11 cellular contexts compared by ENCODE assay signal in the genomic region with DNA sequence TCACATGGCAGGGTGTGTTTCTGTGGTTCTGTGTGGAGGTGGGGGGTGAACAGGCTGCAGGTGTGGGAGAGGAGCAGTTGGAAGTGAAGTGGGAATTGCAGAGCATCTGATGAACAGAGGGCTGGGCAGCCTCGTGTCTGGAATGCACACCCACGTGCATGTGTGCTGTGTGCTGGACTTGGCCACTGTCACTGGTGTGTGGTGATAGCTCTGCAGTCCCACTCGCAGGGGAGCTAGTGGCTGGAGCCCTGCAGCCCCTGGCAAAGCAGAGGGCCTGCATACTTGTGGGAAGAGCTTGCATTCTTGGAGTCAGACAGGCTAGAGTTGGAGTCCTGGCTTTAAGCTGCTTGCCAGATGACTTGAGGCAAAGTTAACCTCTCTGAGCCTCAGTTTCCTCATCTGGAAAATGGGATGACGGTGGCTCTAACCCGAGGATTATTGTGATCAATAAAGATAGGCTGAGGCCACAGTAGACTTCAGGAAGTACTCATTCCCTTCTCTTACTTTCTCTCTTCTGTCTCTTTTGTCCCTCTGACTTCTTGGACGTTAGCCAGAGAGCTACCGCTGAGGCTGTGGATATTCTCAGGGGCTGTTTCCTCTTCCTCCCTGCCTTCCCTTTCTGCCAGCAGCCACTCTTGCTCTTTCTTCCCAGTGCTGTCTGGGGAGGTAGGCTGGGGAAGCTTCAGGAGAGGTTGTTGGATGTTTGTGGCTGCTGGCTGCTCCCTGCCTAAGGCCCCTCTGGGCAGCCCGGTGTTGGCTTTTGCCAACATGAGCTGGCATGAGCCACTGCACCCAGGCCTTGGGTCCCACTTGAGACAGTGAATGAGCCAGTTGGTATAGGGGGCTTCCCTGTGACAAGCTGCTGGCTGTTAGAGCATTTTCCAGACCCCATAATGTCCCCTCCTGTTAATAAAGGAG. TPM values are rescaled to one million over a fixed set of nuclear protein-coding genes. Genes with fewer than 3 reads are reported as not detected.
A peak's percentile ranks its signal among the peaks of the same experiment; 100 is the strongest.
DNase-seq lines count a peak whose midpoint lies in the region; ATAC-seq, FAIRE-seq and TF ChIP-seq lines count a peak whose summit lies in the region.
"Had no signal": no experiment of that assay in that cellular context is flagged by ENCODE, and none has a peak within 500 bp of the region (broad histone marks: within the 10 kb centered on the region; RNA-seq: fewer than 3 reads in every experiment).

No MANE protein-coding gene starts in this region.

- FAIRE-seq in GM12891 (lab: Jason Lieb, UNC), result no peak

- peaks cover 4% of the 10 kb centered on the region; the same call in 1 of the 2 replicates for H3K79me2 ChIP-seq in Karpas-422 (ENCODE audit: low read length)

- intact Hi-C loops in body of pancreas (cut with DNase I), result no loop called here

- H3K4me1 ChIP-seq in body of pancreas (peaks cover 45% of the 10 kb centered on the region), Karpas-422 (ENCODE audit: low read length) (peaks cover 19% of the 10 kb centered on the region)
- H3K4me1 ChIP-seq: right lobe of liver had no signal

- H3K9me3 ChIP-seq in body of pancreas (no peaks in the 10 kb centered on the region), Karpas-422 (ENCODE audit: low read length) (no peaks in the 10 kb centered on the region)
- H3K9me3 ChIP-seq: right lobe of liver had no signal

- H2AFZ ChIP-seq in Karpas-422 (ENCODE audit: low read length), result no peak overlapping the region

- H4K20me1 ChIP-seq in Karpas-422 (ENCODE audit: insufficient read depth, low read depth, low read length), result no peaks in the 10 kb centered on the region

- TF ChIP-seq POLR2A in body of pancreas (IDR thresholded peaks at IDR 0.05) (no peak), GM12891 (IDR thresholded peaks at IDR 0.05; ENCODE audit: low read depth, low read length) (no peak)

- H3K27ac ChIP-seq in C4-2B, result peak overlapping the region; percentile 68
- peak overlapping the region in 3 of 4 donors; percentile 3 to 65 (median 60) for H3K27ac ChIP-seq in body of pancreas
- no peak overlapping the region for H3K27ac ChIP-seq in Karpas-422 (ENCODE audit: low read length)
- H3K27ac ChIP-seq: right lobe of liver had no signal

- no peaks in the 10 kb centered on the region for H3K36me3 ChIP-seq in body of pancreas (replicated peaks in 1 of 2; ENCODE audit: insufficient read depth in 1 of 2, low read depth in 2 of 2)
- H3K36me3 ChIP-seq in Karpas-422 (ENCODE audit: insufficient read depth, low read length), result peaks cover 32% of the 10 kb centered on the region

- H3K9me2 ChIP-seq in Karpas-422 (replicated peaks; ENCODE audit: insufficient read depth, low read length), result no peaks in the 10 kb centered on the region

- TF ChIP-seq CTCF in C4-2B (conservative IDR thresholded peaks at IDR 0.05), result no peak
- no peak for TF ChIP-seq CTCF in LNCaP clone FGC (IDR thresholded peaks at IDR 0.05; ENCODE audit: control insufficient read depth, extremely low read depth, insufficient read depth)
- no peak for TF ChIP-seq CTCF in body of pancreas (IDR thresholded peaks at IDR 0.05)

- H3K4me2 ChIP-seq in Karpas-422 (ENCODE audit: low read depth, low read length, poor library complexity, severe bottlenecking), result no peak overlapping the region

- DNase-seq in LNCaP clone FGC (ENCODE audit: low read depth) (peak; percentile 31), body of pancreas (peak; percentile 42 to 53 (median 42)), left lobe of liver (ENCODE audit: low spot score) (no peak), Karpas-422 (no peak), DMS53 (lab: John Stamatoyannopoulos, UW) (no peak), GM12891 (ENCODE audit: insufficient read length, low spot score) (no peak)
- no peak for DNase-seq in stimulated activated CD4-positive, alpha-beta T cell treated with anti-CD3 and anti-CD28 coated beads, Interleukin-4, amount 100 ng/mL, for 24 hours
- DNase-seq: naive B cell, NCI-H1930, right lobe of liver had no signal

- WGBS in body of pancreas, 2 donors, result 35 to 41% methylated on average over 8 of the region's 8 CpGs

- H3K4me3 ChIP-seq in LNCaP clone FGC (ENCODE audit: low read depth, low read length), result no peak overlapping the region
- H3K4me3 ChIP-seq in body of pancreas, result no peak overlapping the region
- H3K4me3 ChIP-seq in Karpas-422 (ENCODE audit: low read length), result no peak overlapping the region
- H3K4me3 ChIP-seq: right lobe of liver had no signal

- no peaks in the 10 kb centered on the region for H3K27me3 ChIP-seq in body of pancreas
- H3K27me3 ChIP-seq in Karpas-422 (ENCODE audit: low read length), result no peaks in the 10 kb centered on the region
- H3K27me3 ChIP-seq: right lobe of liver had no signal

- no peak overlapping the region for H3K9ac ChIP-seq in Karpas-422 (ENCODE audit: low read length)

- ATAC-seq in body of pancreas, result peak; percentile 55
- peak; percentile 13 for ATAC-seq in left lobe of liver

TF ChIP-seq in GM12891, 5 proteins besides CTCF, POLR2A, EP300 and RAD21:
- TF ChIP-seq PAX5 (IDR thresholded peaks at IDR 0.05; ENCODE audit: insufficient read depth, low read length, severe bottlenecking) (no peak), POLR2AphosphoS5 (IDR thresholded peaks at IDR 0.05; ENCODE audit: low read depth, low read length) (no peak), TAF1 (IDR thresholded peaks at IDR 0.05; ENCODE audit: low read depth, low read length) (no peak), POU2F2 (IDR thresholded peaks at IDR 0.05; ENCODE audit: low read depth, low read length) (no peak), SPI1 (IDR thresholded peaks at IDR 0.05; ENCODE audit: low read depth, low read length) (no peak)

RNA-seq across cellular contexts. Expression of gene PSAT1, which starts 18.3 kb away (rescaled TPM):
- 10 to 100 TPM; 21.8 to 49.3 TPM for total RNA-seq in body of pancreas
- total RNA-seq in left lobe of liver, result 92.5 TPM
- total RNA-seq in Karpas-422 (2014; rRNA removed; shearing (Covaris generic); ENCODE audit: low replicate concordance), result 114 and 173 TPM in 2 replicates
- 11.0 TPM for polyA plus RNA-seq in GM12891 (2012; ENCODE audit: low read depth, missing spikeins)

Comparison
In these comparisons a context has a peak if more than half of its experiments do, and no peak if none do; other contexts are left out.
1. DNase-seq: peak in LNCaP clone FGC (single experiment) and body of pancreas (4 of 4); none in left lobe of liver (single experiment), stimulated activated CD4-positive, alpha-beta T cell treated with anti-CD3 and anti-CD28 coated beads, Interleukin-4, amount 100 ng/mL, for 24 hours (single experiment), Karpas-422 (single experiment), DMS53 (single experiment) and GM12891 (single experiment).